ENCODE assay signal across 8 cellular contexts in genomic region chr15:57306305-57306943, GRCh38.
A peak's percentile ranks its signal among the peaks of the same experiment; 100 is the strongest.
DNase-seq lines count a peak whose midpoint lies in the region; ATAC-seq lines count a peak whose summit lies in the region.

No MANE protein-coding gene starts in this region.

- H3K27me3 Mint-ChIP-seq in effector memory CD8-positive, alpha-beta T cell = peaks cover 24 to 39% of the 10 kb centered on the region in 2 donors

- H3K79me2 ChIP-seq in ACC112 (ENCODE audit: control insufficient read depth, insufficient read depth, low read length, unreplicated experiment) = no peaks in the 10 kb centered on the region

- H3K27me3 ChIP-seq in ACC112 (ENCODE audit: insufficient read depth, low read length) = no peaks in the 10 kb centered on the region

- H3K36me3 ChIP-seq in ACC112 (ENCODE audit: insufficient read depth, low read length) (no peaks in the 10 kb centered on the region), mesodermal cell (ENCODE audit: control insufficient read depth, insufficient read depth, low read length) (no peaks in the 10 kb centered on the region)

- no peaks in the 10 kb centered on the region for H3K9me3 Mint-ChIP-seq in effector memory CD8-positive, alpha-beta T cell

- DNase-seq in NCI-H748 (lab: John Stamatoyannopoulos, UW; ENCODE audit: unreplicated experiment) = peak; percentile 93
- peak; percentile 58 to 64 for DNase-seq in activated CD8-positive, alpha-beta memory T cell treated with anti-CD3 and anti-CD28 coated beads for 4 hours (ENCODE audit: low read depth in 2 of 2)
- peak; percentile 78 to 81 (median 79) for DNase-seq in effector memory CD8-positive, alpha-beta T cell
- DNase-seq in stimulated activated CD8-positive, alpha-beta memory T cell treated with anti-CD3 and anti-CD28 coated beads, Interleukin-15, amount 100 ng/mL, for 1 hour (ENCODE audit: low read depth) = peak; percentile 74

- no peak overlapping the region for H3K27ac ChIP-seq in ACC112 (ENCODE audit: low read depth, low read length)
- H3K27ac ChIP-seq in mesodermal cell (ENCODE audit: low read depth, low read length, severe bottlenecking) = peak overlapping the region; percentile 63

- H3K4me3 ChIP-seq in ACC112 (ENCODE audit: low read depth, low read length) (peak overlapping the region; percentile 82), mesodermal cell (ENCODE audit: extremely low read depth, insufficient read depth, low read length, poor library complexity, severe bottlenecking) (peak overlapping the region; percentile 37)

- peak overlapping the region; percentile 15 to 57 for H3K4me3 Mint-ChIP-seq in effector memory CD8-positive, alpha-beta T cell

- ATAC-seq in GM18519 (IDR thresholded peaks at IDR 0.05; ENCODE audit: low FRiP score, unreplicated experiment) (peak; percentile 47), HG03432 (IDR thresholded peaks at IDR 0.05; ENCODE audit: unreplicated experiment) (peak; percentile 78)
- ATAC-seq in effector memory CD8-positive, alpha-beta T cell (replicated peaks) = peak; percentile 75

- peak overlapping the region in 1 of 2 donors; percentile 27 for H3K27ac Mint-ChIP-seq in effector memory CD8-positive, alpha-beta T cell

- H3K4me1 ChIP-seq in ACC112 (ENCODE audit: control insufficient read depth, insufficient read depth, low read length, unreplicated experiment) (peaks cover 8% of the 10 kb centered on the region), mesodermal cell (ENCODE audit: control insufficient read depth, insufficient read depth, low read length, poor library complexity, severe bottlenecking) (no peaks in the 10 kb centered on the region)

- 3 to 9% methylated on average over 34 to 35 of the region's 42 CpGs for WGBS in mesodermal cell (ENCODE audit: insufficient coverage in 2 of 2), 2 experiments

- peak overlapping the region; percentile 90 for H2AFZ ChIP-seq in ACC112 (ENCODE audit: low read length, unreplicated experiment)

- peaks cover 5 to 10% of the 10 kb centered on the region in 2 donors for H3K4me1 Mint-ChIP-seq in effector memory CD8-positive, alpha-beta T cell (ENCODE audit: low read depth in 2 of 2)

- no peaks in the 10 kb centered on the region for H3K9me3 ChIP-seq in mesodermal cell (ENCODE audit: control insufficient read depth, low read length)

- H3K36me3 Mint-ChIP-seq in effector memory CD8-positive, alpha-beta T cell (ENCODE audit: insufficient read depth) = peaks cover 7% of the 10 kb centered on the region
